1 cellular context compared by ENCODE assay signal in the genomic region with DNA sequence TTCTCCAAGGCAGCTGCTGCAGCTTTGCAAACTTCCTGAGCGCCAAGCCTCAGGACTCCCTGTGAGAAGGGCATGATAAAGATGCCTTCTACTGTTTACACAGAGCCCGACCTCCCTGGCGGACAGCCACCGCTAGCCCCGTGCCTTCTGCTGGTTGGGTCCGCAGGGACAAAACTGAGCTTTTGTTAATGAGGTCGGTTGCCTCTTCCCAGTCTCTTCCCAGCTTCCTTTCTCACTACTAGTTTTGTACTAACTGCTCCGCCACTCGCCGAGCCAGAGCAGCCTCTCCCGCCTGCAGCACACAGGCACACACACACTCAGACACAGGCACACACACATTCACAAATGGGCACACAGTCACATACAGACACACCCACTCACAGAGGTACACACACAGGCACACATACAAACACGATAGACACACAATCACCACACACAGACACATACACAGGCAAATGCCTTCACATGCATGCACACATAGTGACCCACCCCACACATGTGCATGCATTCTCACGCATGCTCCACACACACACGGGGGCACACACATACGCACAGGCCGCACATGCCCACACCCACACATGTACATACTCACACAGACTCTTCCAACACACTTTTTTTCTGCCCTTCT.
TF ChIP-seq lines count a peak whose summit lies in the region.

Gene FREM1 (minus strand): TSS at position 251 of the 628 bp plus-strand sequence. CDS start 41,451 bp downstream, outside the sequence.

TF ChIP-seq in HepG2, 621 proteins besides CTCF, POLR2A, EP300 and RAD21 (continued from another document and continues in another):
- TF ChIP-seq HMGXB4 (CRISPR knock-in tag; IDR thresholded peaks at IDR 0.05; ENCODE audit: borderline replicate concordance in 1 of 2, low read depth in 1 of 2) (peak in 1 of 2 experiments; percentile 38; a peak in 1 of 4 replicates), BATF2 (CRISPR knock-in tag; IDR thresholded peaks at IDR 0.05) (0 out of 2 replicates have a peak, but pooled peaks have one; percentile 27), ZNF34 (CRISPR knock-in tag; IDR thresholded peaks at IDR 0.05; ENCODE audit: borderline replicate concordance) (no peak), ZNF337 (CRISPR knock-in tag; IDR thresholded peaks at IDR 0.05; ENCODE audit: borderline replicate concordance, low read depth) (0 out of 2 replicates have a peak, but pooled peaks have one; percentile 55), ZNF382 (CRISPR knock-in tag; IDR thresholded peaks at IDR 0.05; ENCODE audit: borderline replicate concordance) (no peak), NR2F2 (IDR thresholded peaks at IDR 0.05; ENCODE audit: borderline replicate concordance, low read depth) (no peak), ZNF160 (CRISPR knock-in tag; IDR thresholded peaks at IDR 0.05) (no peak), ZBTB7B (CRISPR knock-in tag; IDR thresholded peaks at IDR 0.05) (0 out of 2 replicates have a peak, but pooled peaks have one; percentile 56), ZSCAN29 (CRISPR knock-in tag; conservative IDR thresholded peaks at IDR 0.05) (peak; percentile 76; the same call in 1 of the 2 replicates), FOXP4 (CRISPR knock-in tag; IDR thresholded peaks at IDR 0.05) (0 out of 2 replicates have a peak, but pooled peaks have one; percentile 26), EEA1 (CRISPR knock-in tag; IDR thresholded peaks at IDR 0.05; ENCODE audit: borderline replicate concordance) (no peak), KDM3A (CRISPR knock-in tag; IDR thresholded peaks at IDR 0.05; ENCODE audit: low read depth) (no peak), KLF15 (CRISPR knock-in tag; IDR thresholded peaks at IDR 0.05; ENCODE audit: borderline replicate concordance) (no peak), HNRNPH1 (optimal IDR thresholded peaks at IDR 0.05; ENCODE audit: low read depth, low read length) (no peak), CEBPB (IDR thresholded peaks at IDR 0.05; ENCODE audit: borderline replicate concordance, low read depth, low read length) (no peak), JDP2 (CRISPR knock-in tag; IDR thresholded peaks at IDR 0.05; ENCODE audit: borderline replicate concordance) (no peak), SUZ12 (IDR thresholded peaks at IDR 0.05; ENCODE audit: low read depth, low read length) (no peak), ZNF530 (CRISPR knock-in tag; IDR thresholded peaks at IDR 0.05; ENCODE audit: low read depth) (no peak), ZZZ3 (CRISPR knock-in tag; IDR thresholded peaks at IDR 0.05; ENCODE audit: borderline replicate concordance) (no peak), HDAC6 (IDR thresholded peaks at IDR 0.05; ENCODE audit: low read depth, low read length) (no peak), ZNF280B (CRISPR knock-in tag; IDR thresholded peaks at IDR 0.05; ENCODE audit: borderline replicate concordance) (peak; percentile 41; the same call in 1 of the 2 replicates), HNF1A (IDR thresholded peaks at IDR 0.05; ENCODE audit: low read depth) (no peak), HNF1A (CRISPR knock-in tag; IDR thresholded peaks at IDR 0.05; ENCODE audit: borderline replicate concordance) (peak; percentile 47; the same call in 1 of the 2 replicates), PHF8 (CRISPR knock-in tag; IDR thresholded peaks at IDR 0.05) (peak; percentile 49), ZSCAN25 (CRISPR knock-in tag; IDR thresholded peaks at IDR 0.05) (peak; percentile 54; the same call in 1 of the 2 replicates), ZNF567 (CRISPR knock-in tag; IDR thresholded peaks at IDR 0.05; ENCODE audit: borderline replicate concordance) (no peak), ZBTB10 (CRISPR knock-in tag; IDR thresholded peaks at IDR 0.05; ENCODE audit: borderline replicate concordance) (no peak), ZNF282 (IDR thresholded peaks at IDR 0.05; ENCODE audit: partially characterized antibody) (no peak), ZFP41 (CRISPR knock-in tag; IDR thresholded peaks at IDR 0.05; ENCODE audit: borderline replicate concordance) (no peak)
- TF ChIP-seq, protein P1, sequence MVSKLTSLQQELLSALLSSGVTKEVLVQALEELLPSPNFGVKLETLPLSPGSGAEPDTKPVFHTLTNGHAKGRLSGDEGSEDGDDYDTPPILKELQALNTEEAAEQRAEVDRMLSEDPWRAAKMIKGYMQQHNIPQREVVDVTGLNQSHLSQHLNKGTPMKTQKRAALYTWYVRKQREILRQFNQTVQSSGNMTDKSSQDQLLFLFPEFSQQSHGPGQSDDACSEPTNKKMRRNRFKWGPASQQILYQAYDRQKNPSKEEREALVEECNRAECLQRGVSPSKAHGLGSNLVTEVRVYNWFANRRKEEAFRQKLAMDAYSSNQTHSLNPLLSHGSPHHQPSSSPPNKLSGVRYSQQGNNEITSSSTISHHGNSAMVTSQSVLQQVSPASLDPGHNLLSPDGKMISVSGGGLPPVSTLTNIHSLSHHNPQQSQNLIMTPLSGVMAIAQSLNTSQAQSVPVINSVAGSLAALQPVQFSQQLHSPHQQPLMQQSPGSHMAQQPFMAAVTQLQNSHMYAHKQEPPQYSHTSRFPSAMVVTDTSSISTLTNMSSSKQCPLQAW (CRISPR knock-in tag; IDR thresholded peaks at IDR 0.05) = 0 out of 2 replicates have a peak, but pooled peaks have one; percentile 31
- TF ChIP-seq, protein P2, sequence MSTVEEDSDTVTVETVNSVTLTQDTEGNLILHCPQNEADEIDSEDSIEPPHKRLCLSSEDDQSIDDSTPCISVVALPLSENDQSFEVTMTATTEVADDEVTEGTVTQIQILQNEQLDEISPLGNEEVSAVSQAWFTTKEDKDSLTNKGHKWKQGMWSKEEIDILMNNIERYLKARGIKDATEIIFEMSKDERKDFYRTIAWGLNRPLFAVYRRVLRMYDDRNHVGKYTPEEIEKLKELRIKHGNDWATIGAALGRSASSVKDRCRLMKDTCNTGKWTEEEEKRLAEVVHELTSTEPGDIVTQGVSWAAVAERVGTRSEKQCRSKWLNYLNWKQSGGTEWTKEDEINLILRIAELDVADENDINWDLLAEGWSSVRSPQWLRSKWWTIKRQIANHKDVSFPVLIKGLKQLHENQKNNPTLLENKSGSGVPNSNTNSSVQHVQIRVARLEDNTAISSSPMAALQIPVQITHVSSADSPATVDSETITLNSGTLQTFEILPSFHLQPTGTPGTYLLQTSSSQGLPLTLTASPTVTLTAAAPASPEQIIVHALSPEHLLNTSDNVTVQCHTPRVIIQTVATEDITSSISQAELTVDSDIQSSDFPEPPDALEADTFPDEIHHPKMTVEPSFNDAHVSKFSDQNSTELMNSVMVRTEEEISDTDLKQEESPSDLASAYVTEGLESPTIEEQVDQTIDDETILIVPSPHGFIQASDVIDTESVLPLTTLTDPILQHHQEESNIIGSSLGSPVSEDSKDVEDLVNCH (CRISPR knock-in tag; IDR thresholded peaks at IDR 0.05) = no peak
- TF ChIP-seq, protein P3, sequence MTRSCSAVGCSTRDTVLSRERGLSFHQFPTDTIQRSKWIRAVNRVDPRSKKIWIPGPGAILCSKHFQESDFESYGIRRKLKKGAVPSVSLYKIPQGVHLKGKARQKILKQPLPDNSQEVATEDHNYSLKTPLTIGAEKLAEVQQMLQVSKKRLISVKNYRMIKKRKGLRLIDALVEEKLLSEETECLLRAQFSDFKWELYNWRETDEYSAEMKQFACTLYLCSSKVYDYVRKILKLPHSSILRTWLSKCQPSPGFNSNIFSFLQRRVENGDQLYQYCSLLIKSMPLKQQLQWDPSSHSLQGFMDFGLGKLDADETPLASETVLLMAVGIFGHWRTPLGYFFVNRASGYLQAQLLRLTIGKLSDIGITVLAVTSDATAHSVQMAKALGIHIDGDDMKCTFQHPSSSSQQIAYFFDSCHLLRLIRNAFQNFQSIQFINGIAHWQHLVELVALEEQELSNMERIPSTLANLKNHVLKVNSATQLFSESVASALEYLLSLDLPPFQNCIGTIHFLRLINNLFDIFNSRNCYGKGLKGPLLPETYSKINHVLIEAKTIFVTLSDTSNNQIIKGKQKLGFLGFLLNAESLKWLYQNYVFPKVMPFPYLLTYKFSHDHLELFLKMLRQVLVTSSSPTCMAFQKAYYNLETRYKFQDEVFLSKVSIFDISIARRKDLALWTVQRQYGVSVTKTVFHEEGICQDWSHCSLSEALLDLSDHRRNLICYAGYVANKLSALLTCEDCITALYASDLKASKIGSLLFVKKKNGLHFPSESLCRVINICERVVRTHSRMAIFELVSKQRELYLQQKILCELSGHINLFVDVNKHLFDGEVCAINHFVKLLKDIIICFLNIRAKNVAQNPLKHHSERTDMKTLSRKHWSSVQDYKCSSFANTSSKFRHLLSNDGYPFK (CRISPR knock-in tag; IDR thresholded peaks at IDR 0.05; ENCODE audit: borderline replicate concordance) = 0 out of 2 replicates have a peak, but pooled peaks have one; percentile 34
